8 cellular contexts compared by ENCODE assay signal in genomic region chr17:17568772-17569195, GRCh38. TPM values are rescaled to one million over a fixed set of nuclear protein-coding genes. Genes with fewer than 3 reads are reported as not detected.
DNase-seq lines count a peak whose midpoint lies in the region; ATAC-seq and TF ChIP-seq lines count a peak whose summit lies in the region.

No MANE protein-coding gene starts in this region.

- POLR2A ChIA-PET in CD4-positive, alpha-beta memory T cell (lab: Charles Lee; ENCODE audit: partially characterized antibody) = interaction anchor here (0.6 kb wide), 1 partner anchor 636 kb away, joined by 3 read pairs; no protein-coding TSS in a partner anchor

- no peaks in the 10 kb centered on the region for H3K9me3 ChIP-seq in CD4-positive, alpha-beta memory T cell (ENCODE audit: control insufficient read depth in 1 of 2, low read length in 2 of 2)

- ATAC-seq in activated naive CD8-positive, alpha-beta T cell treated with anti-CD3 and anti-CD28 coated beads, Interleukin-2, amount 50 U/mL, for 24 hours = no peak
- ATAC-seq in GM18505 (IDR thresholded peaks at IDR 0.05; ENCODE audit: unreplicated experiment) = no peak

- no peak overlapping the region for H3K27ac Mint-ChIP-seq in CD4-positive, alpha-beta memory T cell
- no peak overlapping the region for H3K27ac Mint-ChIP-seq in activated naive CD8-positive, alpha-beta T cell treated with anti-CD3 and anti-CD28 coated beads, Interleukin-2, amount 50 U/mL, for 24 hours

- H3K27me3 Mint-ChIP-seq in CD4-positive, alpha-beta memory T cell = no peaks in the 10 kb centered on the region
- H3K27me3 Mint-ChIP-seq in activated naive CD8-positive, alpha-beta T cell treated with anti-CD3 and anti-CD28 coated beads, Interleukin-2, amount 50 U/mL, for 24 hours = no peaks in the 10 kb centered on the region

- intact Hi-C loops in CD4-positive, alpha-beta memory T cell (cut with micrococcal nuclease) = loop anchor here (1.0 kb wide), 1 partner anchor 212 kb away; no protein-coding TSS in a partner anchor

- CTCF ChIA-PET in CD4-positive, alpha-beta memory T cell (lab: Charles Lee; ENCODE audit: partially characterized antibody) = interaction anchor here (1.0 to 2.3 kb wide), 4 partner anchors 72 to 215 kb away, joined by 3 to 11 read pairs (median 5); partner anchors contain the start of gene RASD1

- no peak for TF ChIP-seq POLR2A in GM18505 (IDR thresholded peaks at IDR 0.05; ENCODE audit: borderline replicate concordance, extremely low read depth, insufficient read depth, insufficient read length)

- no peak overlapping the region for H3K4me3 Mint-ChIP-seq in CD4-positive, alpha-beta memory T cell
- H3K4me3 Mint-ChIP-seq in activated naive CD8-positive, alpha-beta T cell treated with anti-CD3 and anti-CD28 coated beads, Interleukin-2, amount 50 U/mL, for 24 hours = no peak overlapping the region

- DNase-seq in CD4-positive, alpha-beta memory T cell = peak in 4 of 5 donors; percentile 19 to 41 (median 27)
- DNase-seq in HK-2 (ENCODE audit: unreplicated experiment) (peak; percentile 86), SK-MEL-5 (ENCODE audit: low read depth, low spot score) (peak; percentile 75), hypothalamus (lab: John Stamatoyannopoulos, UW) (peak in 27 of 51 donors; percentile 5 to 63 (median 33)), amniotic stem cell (lab: John Stamatoyannopoulos, UW) (no peak)
- DNase-seq in activated naive CD8-positive, alpha-beta T cell treated with anti-CD3 and anti-CD28 coated beads, Interleukin-2, amount 50 U/mL, for 24 hours = peak; percentile 78
- DNase-seq in stimulated activated CD4-positive, alpha-beta T cell treated with anti-CD3 and anti-CD28 coated beads, Interleukin-1b, Interleukin-23, amount 100 ng/mL, for 24 hours (ENCODE audit: low read depth in 4 of 4, low spot score in 1 of 4) = peak; percentile 11 to 45 (median 36)

- no peaks in the 10 kb centered on the region for H3K9me3 Mint-ChIP-seq in CD4-positive, alpha-beta memory T cell
- H3K9me3 Mint-ChIP-seq in activated naive CD8-positive, alpha-beta T cell treated with anti-CD3 and anti-CD28 coated beads, Interleukin-2, amount 50 U/mL, for 24 hours = no peaks in the 10 kb centered on the region

- in situ Hi-C loops in SK-MEL-5 (cut with HindIII; ENCODE audit: low pct_unique_long_range_greater_than_20kb, low sequenced_read_pairs) = no loop called here

- H3K4me1 Mint-ChIP-seq in CD4-positive, alpha-beta memory T cell = peaks cover 0 to 5% (median 1%) of the 10 kb centered on the region in 4 donors
- H3K4me1 Mint-ChIP-seq in activated naive CD8-positive, alpha-beta T cell treated with anti-CD3 and anti-CD28 coated beads, Interleukin-2, amount 50 U/mL, for 24 hours = no peaks in the 10 kb centered on the region

- peaks cover 0 to 7% of the 10 kb centered on the region in 2 donors for H3K36me3 Mint-ChIP-seq in CD4-positive, alpha-beta memory T cell
- H3K36me3 Mint-ChIP-seq in activated naive CD8-positive, alpha-beta T cell treated with anti-CD3 and anti-CD28 coated beads, Interleukin-2, amount 50 U/mL, for 24 hours (ENCODE audit: low read depth) = no peaks in the 10 kb centered on the region

- no peaks in the 10 kb centered on the region for H3K36me3 ChIP-seq in CD4-positive, alpha-beta memory T cell (ENCODE audit: insufficient read depth, low read length)

- H3K27ac ChIP-seq in CD4-positive, alpha-beta memory T cell (ENCODE audit: low read depth, low read length) = no peak overlapping the region

- H3K4me1 ChIP-seq in CD4-positive, alpha-beta memory T cell (ENCODE audit: insufficient read depth, low read length) = no peaks in the 10 kb centered on the region

- H3K4me3 ChIP-seq in CD4-positive, alpha-beta memory T cell (ENCODE audit: low read length in 2 of 2) = no peak overlapping the region

- H3K27me3 ChIP-seq in CD4-positive, alpha-beta memory T cell (ENCODE audit: insufficient read depth, low read length) = no peaks in the 10 kb centered on the region

RNA-seq across cellular contexts. Expression of gene PEMT, which starts 22.7 kb away (rescaled TPM):
- total RNA-seq in CD4-positive, alpha-beta memory T cell = 10 to 100 TPM; 11.6 to 13.8 TPM
- 10 to 100 TPM; 25.2 to 39.0 TPM for polyA plus RNA-seq in CD4-positive, alpha-beta memory T cell
- 98.3 and 100 TPM in 2 replicates for total RNA-seq in SK-MEL-5 (2014; rRNA removed; shearing (Covaris generic))
- 110 and 146 TPM in 2 replicates for polyA plus RNA-seq in SK-MEL-5 (2015; cell fraction: cytosol; rRNA removed)
- polyA plus RNA-seq in SK-MEL-5 (2015; cell fraction: nucleus; rRNA removed) = 17.2 and 24.4 TPM in 2 replicates
